Comparison of ENCODE assay signal across 9 cellular contexts in genomic region chr3:65342084-65342683, GRCh38.
DNase-seq lines count a peak whose midpoint lies in the region; ATAC-seq and TF ChIP-seq lines count a peak whose summit lies in the region.
"Had no signal": no experiment of that assay in that cellular context is flagged by ENCODE, and none has a peak within 500 bp of the region (broad histone marks: within the 10 kb centered on the region; RNA-seq: fewer than 3 reads in every experiment).

No MANE protein-coding gene starts in this region.

- H3K4me1 Mint-ChIP-seq in activated CD8-positive, alpha-beta memory T cell treated with anti-CD3 and anti-CD28 coated beads, Interleukin-2, amount 10 ng/mL, durations not matched to agents 7 days and 5 days, result no peaks in the 10 kb centered on the region

- H3K14ac ChIP-seq in trophoblast cell (ENCODE audit: low read length), result no peak overlapping the region

- H3K4me2 ChIP-seq in trophoblast cell (ENCODE audit: low read length), result no peak overlapping the region
- H3K4me2 ChIP-seq: BLaER1 had no signal

- no peaks in the 10 kb centered on the region for H3K79me2 ChIP-seq in trophoblast cell (ENCODE audit: control insufficient read depth, insufficient read depth, low read length, poor library complexity)

- H3K4me1 ChIP-seq in Peyer's patch, result no peaks in the 10 kb centered on the region
- H3K4me1 ChIP-seq in trophoblast cell (ENCODE audit: control insufficient read depth in 1 of 2, insufficient read depth in 2 of 2, low read length in 2 of 2), result no peaks in the 10 kb centered on the region

- H3K4ac ChIP-seq in trophoblast cell (ENCODE audit: low read depth, low read length), result no peak overlapping the region

- H3K9me3 ChIP-seq in Peyer's patch (no peaks in the 10 kb centered on the region), trophoblast cell (ENCODE audit: insufficient read depth, low read depth, low read length) (no peaks in the 10 kb centered on the region)
- H3K9me3 ChIP-seq: BLaER1 had no signal

- no peak overlapping the region for H4K8ac ChIP-seq in trophoblast cell (ENCODE audit: low read depth, low read length)

- no peaks in the 10 kb centered on the region for H3K9me3 Mint-ChIP-seq in activated CD8-positive, alpha-beta memory T cell treated with anti-CD3 and anti-CD28 coated beads, Interleukin-2, amount 10 ng/mL, durations not matched to agents 7 days and 5 days (ENCODE audit: low read depth)

- H2AK5ac ChIP-seq in trophoblast cell (ENCODE audit: low read length), result no peak overlapping the region

- H3K79me1 ChIP-seq in trophoblast cell (ENCODE audit: low read length), result no peaks in the 10 kb centered on the region

- no peak overlapping the region for H3K23ac ChIP-seq in trophoblast cell (ENCODE audit: low read length)

- no peaks in the 10 kb centered on the region for H3K27me3 Mint-ChIP-seq in activated CD8-positive, alpha-beta memory T cell treated with anti-CD3 and anti-CD28 coated beads, Interleukin-2, amount 10 ng/mL, durations not matched to agents 7 days and 5 days

- H2BK5ac ChIP-seq in trophoblast cell (ENCODE audit: low read depth, low read length, poor library complexity), result no peak overlapping the region

- no peak overlapping the region for H2BK12ac ChIP-seq in trophoblast cell (ENCODE audit: low read length)

- TF ChIP-seq CTCF in Peyer's patch (IDR thresholded peaks at IDR 0.05), result peak in 4 of 6 experiments; percentile 38 to 75 (median 64)

- H3K36me3 ChIP-seq in Peyer's patch (no peaks in the 10 kb centered on the region), trophoblast cell (ENCODE audit: control insufficient read depth in 1 of 2, insufficient read depth in 2 of 2, low read length in 2 of 2) (no peaks in the 10 kb centered on the region)
- H3K36me3 ChIP-seq: BLaER1 had no signal

- no peak overlapping the region for H2AFZ ChIP-seq in trophoblast cell (ENCODE audit: insufficient read depth, low read length, poor library complexity)

- CTCF ChIA-PET in activated CD8-positive, alpha-beta memory T cell treated with anti-CD3 and anti-CD28 coated beads, Interleukin-2, amount 10 ng/mL, durations not matched to agents 7 days and 5 days (lab: Charles Lee), result interaction anchor here (2.0 kb wide), 1 partner anchor 11 kb away, joined by 6 read pairs; no protein-coding TSS in a partner anchor

- no peak overlapping the region for H3K9ac ChIP-seq in trophoblast cell (ENCODE audit: low read length)
- H3K9ac ChIP-seq: BLaER1 had no signal

- no CpG with 5 or more reads among the region's 12 CpGs for WGBS in trophoblast cell (ENCODE audit: extremely low coverage, insufficient coverage, insufficient read length)

- H3K27me3 ChIP-seq in Peyer's patch (no peaks in the 10 kb centered on the region), trophoblast cell (ENCODE audit: insufficient read depth, low read length) (no peaks in the 10 kb centered on the region)
- H3K27me3 ChIP-seq: BLaER1 had no signal

- H3K18ac ChIP-seq in trophoblast cell (ENCODE audit: low read length), result no peak overlapping the region

- no peaks in the 10 kb centered on the region for H3K36me3 Mint-ChIP-seq in activated CD8-positive, alpha-beta memory T cell treated with anti-CD3 and anti-CD28 coated beads, Interleukin-2, amount 10 ng/mL, durations not matched to agents 7 days and 5 days

- H3K4me3 ChIP-seq in Peyer's patch (no peak overlapping the region), trophoblast cell (ENCODE audit: low read depth, low read length) (no peak overlapping the region)
- H3K4me3 ChIP-seq: BLaER1 had no signal

- H3K27ac Mint-ChIP-seq in activated CD8-positive, alpha-beta memory T cell treated with anti-CD3 and anti-CD28 coated beads, Interleukin-2, amount 10 ng/mL, durations not matched to agents 7 days and 5 days, result no peak overlapping the region

- no peak overlapping the region for H4K91ac ChIP-seq in trophoblast cell (ENCODE audit: low read depth, low read length)

- peak; percentile 64 for ATAC-seq in HG02798 (IDR thresholded peaks at IDR 0.05; ENCODE audit: poor library complexity, unreplicated experiment)
- no peak for ATAC-seq in activated CD8-positive, alpha-beta memory T cell treated with anti-CD3 and anti-CD28 coated beads, Interleukin-2, amount 10 ng/mL, durations not matched to agents 7 days and 5 days

- DNase-seq in NCI-H187 (lab: John Stamatoyannopoulos, UW), result peak; percentile 4
- no peak for DNase-seq in NCI-H187 treated with DMSO at 0.1 percent for 48 hours (lab: John Stamatoyannopoulos, UW)
- peak in 2 of 3 donors; percentile 77 to 81 for DNase-seq in Peyer's patch
- peak; percentile 54 to 72 for DNase-seq in erythroblast (lab: John Stamatoyannopoulos, UW)
- DNase-seq in trophoblast cell, result peak; percentile 46 to 71
- DNase-seq in activated effector memory CD4-positive, alpha-beta T cell treated with Interleukin-2 at 50 U/mL for 16 hours, result no peak
- DNase-seq in activated CD8-positive, alpha-beta memory T cell treated with anti-CD3 and anti-CD28 coated beads, Interleukin-2, amount 10 ng/mL, durations not matched to agents 7 days and 5 days, result no peak

- H2BK120ac ChIP-seq in trophoblast cell (ENCODE audit: insufficient read depth, low read length, poor library complexity), result no peak overlapping the region

- no peak for TF ChIP-seq POLR2A in Peyer's patch (IDR thresholded peaks at IDR 0.05)
- TF ChIP-seq POLR2A in erythroblast (IDR thresholded peaks at IDR 0.05; ENCODE audit: low read length), result no peak

- no peak overlapping the region for H4K12ac ChIP-seq in trophoblast cell (ENCODE audit: low read depth, low read length)

- no peak overlapping the region for H3K4me3 Mint-ChIP-seq in activated CD8-positive, alpha-beta memory T cell treated with anti-CD3 and anti-CD28 coated beads, Interleukin-2, amount 10 ng/mL, durations not matched to agents 7 days and 5 days

- H3K27ac ChIP-seq in Peyer's patch, result no peak overlapping the region
- no peak overlapping the region for H3K27ac ChIP-seq in trophoblast cell (ENCODE audit: low read depth, low read length)
- H3K27ac ChIP-seq: BLaER1 had no signal

Comparison
In these comparisons a context has a peak if more than half of its experiments do, and no peak if none do; other contexts are left out.
1. DNase-seq: peak in NCI-H187 (2 of 2), Peyer's patch (2 of 3), erythroblast (2 of 2) and trophoblast cell (2 of 2); none in NCI-H187 treated with DMSO at 0.1 percent for 48 hours (single experiment), activated effector memory CD4-positive, alpha-beta T cell treated with Interleukin-2 at 50 U/mL for 16 hours (single experiment) and activated CD8-positive, alpha-beta memory T cell treated with anti-CD3 and anti-CD28 coated beads, Interleukin-2, amount 10 ng/mL, durations not matched to agents 7 days and 5 days (single experiment).